23 cellular contexts compared by ENCODE assay signal in genomic region chr2:72895154-72895553, GRCh38.
DNase-seq lines count a peak whose midpoint lies in the region; ATAC-seq and TF ChIP-seq lines count a peak whose summit lies in the region.
"Had no signal": no experiment of that assay in that cellular context is flagged by ENCODE, and none has a peak within 500 bp of the region (broad histone marks: within the 10 kb centered on the region; RNA-seq: fewer than 3 reads in every experiment).

No MANE protein-coding gene starts in this region.

- peaks cover 33 to 49% (median 42%) of the 10 kb centered on the region in 10 experiments for H3K4me1 ChIP-seq in BLaER1 treated with 17β-estradiol and CSF1 and Interleukin-3, amounts not matched to agents 10 nM and 100 nM
- H3K4me1 ChIP-seq: pancreas, uterus had no signal

- H3K4me2 ChIP-seq in BLaER1 treated with 17β-estradiol and CSF1 and Interleukin-3, amounts not matched to agents 10 nM and 100 nM = peak overlapping the region; percentile 38 to 83 (median 75); a peak in 21 of 22 replicates
- H3K4me2 ChIP-seq: A549, SK-N-SH had no signal

- H4K20me1 ChIP-seq in BLaER1 treated with 17β-estradiol and CSF1 and Interleukin-3, amounts not matched to agents 10 nM and 100 nM = peaks cover 0 to 34% (median 21%) of the 10 kb centered on the region in 11 experiments; a peak in 16 of 22 replicates

- no peak for DNase-seq in WERI-Rb-1
- DNase-seq in left kidney (ENCODE audit: low read depth, low spot score) = peak; percentile 12
- DNase-seq in brain microvascular endothelial cell = no peak
- no peak for DNase-seq in SIG-M5 treated with dmso at 0.1 percent for 504 hours (lab: John Stamatoyannopoulos, UW; ENCODE audit: unreplicated experiment)
- DNase-seq: activated CD4-positive, CD25-positive, alpha-beta regulatory T cell; activated T-cell treated with anti-CD3 and anti-CD28 coated beads, Interleukin-2, amount 50 U/mL, for 72 hours; erythroblast; foreskin melanocyte; hypothalamus; islet precursor cell; naive B cell; NCI-H1105 treated with DMSO at 0.1 percent for 48 hours; NCI-H2107; NCI-H510A; NK-92 treated with Interleukin-12 subunit alpha and Interleukin-12 subunit beta, amount 100 ng/mL, for 24 hours; SK-N-SH had no signal

- peak overlapping the region in 2 of 11 experiments; percentile 31 to 58; a peak in 1 of 22 replicates for H3K27ac ChIP-seq in BLaER1 treated with 17β-estradiol and CSF1 and Interleukin-3, amounts not matched to agents 10 nM and 100 nM
- H3K27ac ChIP-seq in WERI-Rb-1 = peak overlapping the region; percentile 5; the same call in 1 of the 2 replicates
- no peak overlapping the region for H3K27ac ChIP-seq in brain microvascular endothelial cell
- H3K27ac ChIP-seq: A549, pancreas, uterus had no signal

- H3K36me3 ChIP-seq in BLaER1 treated with 17β-estradiol and CSF1 and Interleukin-3, amounts not matched to agents 10 nM and 100 nM = peaks cover 0 to 15% (median 11%) of the 10 kb centered on the region in 11 experiments; a peak in 13 of 22 replicates
- H3K36me3 ChIP-seq in WERI-Rb-1 (peaks cover 15% of the 10 kb centered on the region), brain microvascular endothelial cell (replicated peaks) (no peaks in the 10 kb centered on the region)
- H3K36me3 ChIP-seq: uterus had no signal

- H3K9ac ChIP-seq in BLaER1 treated with 17β-estradiol and CSF1 and Interleukin-3, amounts not matched to agents 10 nM and 100 nM = peak overlapping the region in 3 of 11 experiments; percentile 15 to 39 (median 19); a peak in 4 of 22 replicates
- H3K9ac ChIP-seq: SK-N-SH had no signal

- H3K4me3 ChIP-seq in BLaER1 treated with 17β-estradiol and CSF1 and Interleukin-3, amounts not matched to agents 10 nM and 100 nM = no peak overlapping the region
- H3K4me3 ChIP-seq in WERI-Rb-1 (ENCODE audit: low read depth, low read length) (no peak overlapping the region), brain microvascular endothelial cell (ENCODE audit: low read depth, low read length) (no peak overlapping the region)
- H3K4me3 ChIP-seq: A549, uterus had no signal

- TF ChIP-seq CTCF in WERI-Rb-1 (IDR thresholded peaks at IDR 0.05; ENCODE audit: low read depth, low read length) (no peak), brain microvascular endothelial cell (IDR thresholded peaks at IDR 0.05; ENCODE audit: low read depth, low read length, missing control alignments) (no peak)

- H3K27me3 ChIP-seq in BLaER1 treated with 17β-estradiol and CSF1 and Interleukin-3, amounts not matched to agents 10 nM and 100 nM = peaks cover 0 to 29% (median 13%) of the 10 kb centered on the region in 11 experiments; a peak in 15 of 22 replicates
- H3K27me3 ChIP-seq in WERI-Rb-1 (ENCODE audit: insufficient read depth, low read depth, severe bottlenecking) (no peaks in the 10 kb centered on the region), brain microvascular endothelial cell (replicated peaks) (peaks cover 32% of the 10 kb centered on the region)
- H3K27me3 ChIP-seq: pancreas, uterus had no signal

- in situ Hi-C loops in brain microvascular endothelial cell (cut with HindIII; ENCODE audit: low pct_ligation_motif_present, low sequenced_read_pairs) = no loop called here

- ATAC-seq in HG03045 (IDR thresholded peaks at IDR 0.05; ENCODE audit: unreplicated experiment) = no peak
- ATAC-seq: A549; activated naive CD4-positive, alpha-beta T cell treated with anti-CD3 and anti-CD28 coated beads, Interleukin-2, amount 50 U/mL, for 72 hours; activated T-cell treated with anti-CD3 and anti-CD28 coated beads, Interleukin-2, amount 50 U/mL, for 72 hours; HCT116 had no signal

- no peaks in the 10 kb centered on the region for H3K9me3 ChIP-seq in BLaER1 treated with 17β-estradiol and CSF1 and Interleukin-3, amounts not matched to agents 10 nM and 100 nM (replicated peaks in 1 of 11)
- H3K9me3 ChIP-seq in WERI-Rb-1 (ENCODE audit: severe bottlenecking) = no peaks in the 10 kb centered on the region
- H3K9me3 ChIP-seq: A549, pancreas, SK-N-SH, uterus had no signal
